ENCODE assay signal across 19 cellular contexts in genomic region chr14:99725774-99726537, GRCh38. TPM values are rescaled to one million over a fixed set of nuclear protein-coding genes. Genes with fewer than 3 reads are reported as not detected.
DNase-seq lines count a peak whose midpoint lies in the region; ATAC-seq and TF ChIP-seq lines count a peak whose summit lies in the region.
"Had no signal": no experiment of that assay in that cellular context is flagged by ENCODE, and none has a peak within 500 bp of the region (broad histone marks: within the 10 kb centered on the region; RNA-seq: fewer than 3 reads in every experiment).

No MANE protein-coding gene starts in this region.

- H3K27ac Mint-ChIP-seq in osteocyte (ENCODE audit: unreplicated experiment): no peak overlapping the region

- TF ChIP-seq CTCF in HEK293 (tag by site-specific recombination; IDR thresholded peaks at IDR 0.05): no peak
- TF ChIP-seq CTCF in osteocyte (IDR thresholded peaks at IDR 0.05): no peak

- H3K9me3 Mint-ChIP-seq in osteocyte (ENCODE audit: unreplicated experiment): no peaks in the 10 kb centered on the region

- POLR2A ChIA-PET in HEK293 (lab: Yijun Ruan, JAX): no interaction called here

- no peaks in the 10 kb centered on the region for H3K36me3 ChIP-seq in HEK293 (ENCODE audit: control insufficient read depth in 2 of 2, insufficient read depth in 1 of 2, low read length in 2 of 2)
- H3K36me3 ChIP-seq: esophagus squamous epithelium, tibial nerve had no signal

- peaks cover 6% of the 10 kb centered on the region for H3K27me3 Mint-ChIP-seq in osteocyte (ENCODE audit: unreplicated experiment)

- ATAC-seq in GM19035 (IDR thresholded peaks at IDR 0.05; ENCODE audit: unreplicated experiment): no peak
- no peak for ATAC-seq in HG03196 (IDR thresholded peaks at IDR 0.05; ENCODE audit: unreplicated experiment)
- ATAC-seq: Right ventricle myocardium inferior had no signal

- no peak overlapping the region for H3K27ac ChIP-seq in HEK293 (ENCODE audit: extremely low read depth, low read depth, low read length)
- H3K27ac ChIP-seq: esophagus squamous epithelium, HL-60, KMS-11, skin epidermis, tibial nerve had no signal

- no peak overlapping the region for H3K4me3 Mint-ChIP-seq in osteocyte (ENCODE audit: unreplicated experiment)

- CTCF ChIA-PET in HEK293 (lab: Yijun Ruan, JAX): interaction anchor here (0.6 to 1.6 kb wide), 2 partner anchors 82 to 160 kb away, joined by 3 read pairs; no protein-coding TSS in a partner anchor

- peak; percentile 23 for DNase-seq in DMS79 treated with DMSO at 0.1 percent for 48 hours (lab: John Stamatoyannopoulos, UW)
- DNase-seq in ecto neural progenitor cell (ENCODE audit: low spot score): peak; percentile 49
- DNase-seq in osteocyte (ENCODE audit: extremely low spot score, unreplicated experiment): peak; percentile 56
- no peak for DNase-seq in NCI-H524 (lab: John Stamatoyannopoulos, UW)
- DNase-seq: activated gamma-delta T cell treated with Interleukin-2 at 50 U/mL for 16 hours; dermis blood vessel endothelial cell; esophagus squamous epithelium; midbrain; NCI-H1105; NK-92 treated with Interleukin-12 subunit alpha and Interleukin-12 subunit beta, amount 100 ng/mL, for 24 hours had no signal

- no peaks in the 10 kb centered on the region for H3K4me1 ChIP-seq in HEK293 (ENCODE audit: control insufficient read depth, insufficient read depth, low read length)

- H3K36me3 Mint-ChIP-seq in osteocyte (ENCODE audit: unreplicated experiment): no peaks in the 10 kb centered on the region

- no peaks in the 10 kb centered on the region for H3K9me3 ChIP-seq in HEK293 (ENCODE audit: control insufficient read depth, insufficient read depth, low read depth, low read length)
- H3K9me3 ChIP-seq: esophagus squamous epithelium, tibial nerve had no signal

- H3K4me3 ChIP-seq in HEK293 (ENCODE audit: low read depth, low read length): no peak overlapping the region
- H3K4me3 ChIP-seq: esophagus squamous epithelium, skin epidermis, tibial nerve had no signal

- H3K4me1 Mint-ChIP-seq in osteocyte (ENCODE audit: unreplicated experiment): peaks cover 3% of the 10 kb centered on the region

TF ChIP-seq in HEK293, 187 proteins besides CTCF, POLR2A, EP300 and RAD21:
- TF ChIP-seq YY1 (tag by site-specific recombination; IDR thresholded peaks at IDR 0.05) (no peak), ZIC2 (tag by site-specific recombination; IDR thresholded peaks at IDR 0.05) (peak; percentile 15; the same call in 1 of the 2 replicates), ZNF280C (tag by site-specific recombination; IDR thresholded peaks at IDR 0.05) (no peak), ZNF621 (tag by site-specific recombination; IDR thresholded peaks at IDR 0.05) (no peak)

RNA-seq across cellular contexts. Expression of gene CYP46A1, which starts 41.9 kb away (rescaled TPM):
- 1.3 and 1.8 TPM in 2 replicates for total RNA-seq in osteocyte
- total RNA-seq: T-helper 1 cell treated with Interleukin-12 subunit alpha and Interleukin-12 subunit beta and Interleukin-4 antibody, amounts not matched to agents 30 ng/mL and 1 ng/mL, for 36 hours had no signal

Comparison
In these comparisons a context has a peak if more than half of its experiments do, and no peak if none do; other contexts are left out.
1. DNase-seq: peak in DMS79 treated with DMSO at 0.1 percent for 48 hours (single experiment), ecto neural progenitor cell (single experiment) and osteocyte (single experiment); none in NCI-H524 (0 of 2).